In genomic region chr7:30908681-30909080, GRCh38 we compare ENCODE assay signal across 15 cellular contexts. TPM values are rescaled to one million over a fixed set of nuclear protein-coding genes. Genes with fewer than 3 reads are reported as not detected.
A peak's percentile ranks its signal among the peaks of the same experiment; 100 is the strongest.
DNase-seq lines count a peak whose midpoint lies in the region; ATAC-seq, FAIRE-seq and TF ChIP-seq lines count a peak whose summit lies in the region.
"Had no signal": no experiment of that assay in that cellular context is flagged by ENCODE, and none has a peak within 500 bp of the region (broad histone marks: within the 10 kb centered on the region; RNA-seq: fewer than 3 reads in every experiment).

No MANE protein-coding gene starts in this region.

- H3K4me1 Mint-ChIP-seq in GM23338: peaks cover 13% of the 10 kb centered on the region
- H3K4me1 Mint-ChIP-seq: activated naive CD8-positive, alpha-beta T cell treated with anti-CD3 and anti-CD28 coated beads, Interleukin-2, amount 50 U/mL, for 24 hours had no signal

- peaks cover 23% of the 10 kb centered on the region for H3K4me1 ChIP-seq in BE2C
- H3K4me1 ChIP-seq in GM23338 (ENCODE audit: insufficient read depth): no peaks in the 10 kb centered on the region
- peaks cover 92% of the 10 kb centered on the region for H3K4me1 ChIP-seq in body of pancreas
- peaks cover 8% of the 10 kb centered on the region for H3K4me1 ChIP-seq in keratinocyte (ENCODE audit: control insufficient read depth, extremely low read depth, insufficient read depth, low read length)

- H4K20me1 ChIP-seq in GM23338 (replicated peaks; ENCODE audit: insufficient read depth) (no peaks in the 10 kb centered on the region), keratinocyte (ENCODE audit: control insufficient read depth, extremely low read depth, insufficient read depth, low read length) (no peaks in the 10 kb centered on the region)

- H3K27ac ChIP-seq in GM23338 (ENCODE audit: low read depth) (no peak overlapping the region), body of pancreas (peak overlapping the region in 2 of 4 donors; percentile 69 to 76), keratinocyte (ENCODE audit: control insufficient read depth, insufficient read depth, low read length) (no peak overlapping the region)
- H3K27ac ChIP-seq: SK-N-MC had no signal

- no peak overlapping the region for H3K4me2 ChIP-seq in GM23338
- H3K4me2 ChIP-seq in keratinocyte (ENCODE audit: control insufficient read depth, extremely low read depth, insufficient read depth, low read depth, low read length): no peak overlapping the region

- no peaks in the 10 kb centered on the region for H3F3A ChIP-seq in GM23338 (replicated peaks; ENCODE audit: low read depth)

- H3K27me3 ChIP-seq in BE2C (no peaks in the 10 kb centered on the region), GM23338 (ENCODE audit: insufficient read depth) (no peaks in the 10 kb centered on the region), body of pancreas (no peaks in the 10 kb centered on the region), keratinocyte (ENCODE audit: control insufficient read depth, extremely low read depth, insufficient read depth, low read length) (no peaks in the 10 kb centered on the region)

- H2AFZ ChIP-seq in GM23338 (peak overlapping the region; percentile 66; the same call in 1 of the 2 replicates), keratinocyte (ENCODE audit: control insufficient read depth, low read length) (no peak overlapping the region)

- H3K9me1 ChIP-seq in keratinocyte (ENCODE audit: control insufficient read depth, extremely low read depth, insufficient read depth, low read length): no peaks in the 10 kb centered on the region

- no peak for DNase-seq in BE2C
- peak; percentile 77 for DNase-seq in GM23338 (ENCODE audit: low spot score)
- DNase-seq in body of pancreas: peak in 2 of 4 donors; percentile 47 to 61
- no peak for DNase-seq in keratinocyte (ENCODE audit: low read depth, low spot score)
- no peak for DNase-seq in GM12891 (ENCODE audit: insufficient read length, low spot score)
- no peak for DNase-seq in medulla oblongata (ENCODE audit: extremely low spot score)
- no peak for DNase-seq in GM12892 (ENCODE audit: insufficient read length)
- DNase-seq in stimulated activated CD4-positive, alpha-beta T cell treated with anti-CD3 and anti-CD28 coated beads, Interleukin-1b, Interleukin-23, amount 100 ng/mL, for 48 hours: no peak
- DNase-seq: activated naive CD8-positive, alpha-beta T cell treated with anti-CD3 and anti-CD28 coated beads, Interleukin-2, amount 50 U/mL, for 24 hours; occipital lobe; stimulated activated naive CD4-positive, alpha-beta T cell had no signal

- H3K27ac Mint-ChIP-seq in GM23338: peak overlapping the region; percentile 49; the same call in 1 of the 2 replicates
- H3K27ac Mint-ChIP-seq: activated naive CD8-positive, alpha-beta T cell treated with anti-CD3 and anti-CD28 coated beads, Interleukin-2, amount 50 U/mL, for 24 hours had no signal

- H3K4me3 Mint-ChIP-seq in GM23338: no peak overlapping the region
- H3K4me3 Mint-ChIP-seq: activated naive CD8-positive, alpha-beta T cell treated with anti-CD3 and anti-CD28 coated beads, Interleukin-2, amount 50 U/mL, for 24 hours had no signal

- H3K36me3 ChIP-seq in BE2C (no peaks in the 10 kb centered on the region), GM23338 (ENCODE audit: insufficient read depth) (no peaks in the 10 kb centered on the region), body of pancreas (replicated peaks in 1 of 2; ENCODE audit: insufficient read depth in 1 of 2, low read depth in 2 of 2) (no peaks in the 10 kb centered on the region), keratinocyte (ENCODE audit: control insufficient read depth in 2 of 2, extremely low read depth in 1 of 2, insufficient read depth in 2 of 2, low read length in 2 of 2) (no peaks in the 10 kb centered on the region)

- no peaks in the 10 kb centered on the region for H3K79me2 ChIP-seq in GM23338 (replicated peaks; ENCODE audit: insufficient read depth)
- no peaks in the 10 kb centered on the region for H3K79me2 ChIP-seq in keratinocyte (ENCODE audit: control insufficient read depth, insufficient read depth, low read length)

- H3K9me3 ChIP-seq in BE2C: no peaks in the 10 kb centered on the region
- no peaks in the 10 kb centered on the region for H3K9me3 ChIP-seq in body of pancreas
- H3K9me3 ChIP-seq in keratinocyte (ENCODE audit: control insufficient read depth, low read depth, low read length): no peaks in the 10 kb centered on the region

- intact Hi-C loops in body of pancreas (cut with DNase I): no loop called here

- no peak for FAIRE-seq in keratinocyte (lab: Jason Lieb, UNC)
- no peak for FAIRE-seq in GM12891 (lab: Jason Lieb, UNC)
- no peak for FAIRE-seq in GM12892 (lab: Jason Lieb, UNC)

- WGBS in body of pancreas, 2 donors: 65 to 83% methylated on average over 4 to 10 of the region's 10 CpGs

- H3K9me3 Mint-ChIP-seq in GM23338: no peaks in the 10 kb centered on the region
- H3K9me3 Mint-ChIP-seq: activated naive CD8-positive, alpha-beta T cell treated with anti-CD3 and anti-CD28 coated beads, Interleukin-2, amount 50 U/mL, for 24 hours had no signal

- TF ChIP-seq POLR2A in body of pancreas (IDR thresholded peaks at IDR 0.05) (no peak), GM12891 (IDR thresholded peaks at IDR 0.05; ENCODE audit: low read depth, low read length) (no peak), GM12892 (IDR thresholded peaks at IDR 0.05; ENCODE audit: low read depth, low read length) (no peak)

- H3K27me3 Mint-ChIP-seq in GM23338 (ENCODE audit: insufficient read depth, low read depth, poor library complexity): peaks cover 13% of the 10 kb centered on the region
- H3K27me3 Mint-ChIP-seq: activated naive CD8-positive, alpha-beta T cell treated with anti-CD3 and anti-CD28 coated beads, Interleukin-2, amount 50 U/mL, for 24 hours had no signal

- H3K4me3 ChIP-seq in BE2C (ENCODE audit: low read depth, low read length) (no peak overlapping the region), GM23338 (no peak overlapping the region), body of pancreas (no peak overlapping the region), keratinocyte (ENCODE audit: control insufficient read depth in 2 of 3, extremely low read depth in 1 of 3, insufficient read depth in 2 of 3, low read depth in 1 of 3, low read length in 3 of 3) (no peak overlapping the region)
- H3K4me3 ChIP-seq: SK-N-MC had no signal

- TF ChIP-seq CTCF in BE2C (IDR thresholded peaks at IDR 0.05; ENCODE audit: low read depth, low read length): 0 out of 2 replicates have a peak, but pooled peaks have one; percentile 5
- peak; percentile 67 to 86 for TF ChIP-seq CTCF in GM23338 (conservative IDR thresholded peaks at IDR 0.05; ENCODE audit: low read depth in 2 of 2)
- TF ChIP-seq CTCF in body of pancreas (IDR thresholded peaks at IDR 0.05): peak in 6 of 7 experiments; percentile 1 to 57 (median 36)
- peak in 2 of 3 experiments; percentile 7 to 29 for TF ChIP-seq CTCF in keratinocyte (optimal IDR thresholded peaks at IDR 0.05 in 1 of 3, IDR thresholded peaks at IDR 0.05 in 1 of 3, conservative IDR thresholded peaks at IDR 0.05 in 1 of 3; ENCODE audit: extremely low read depth in 1 of 3, insufficient read depth in 2 of 3, low read length in 3 of 3)

- dilution Hi-C loops in keratinocyte (cut with MboI; ENCODE audit: extremely low pct_ligation_motif_present, low sequenced_read_pairs): no loop called here

- no peaks in the 10 kb centered on the region; the same call in 2 of the 3 replicates for H3K36me3 Mint-ChIP-seq in GM23338 (ENCODE audit: low read depth)

- no peaks in the 10 kb centered on the region for H3K9me2 ChIP-seq in GM23338 (ENCODE audit: insufficient read depth)

- H3K9ac ChIP-seq in keratinocyte (ENCODE audit: control insufficient read depth, extremely low read depth, insufficient read depth, low read length): no peak overlapping the region

- ATAC-seq in GM23338 (peak; percentile 73), body of pancreas (no peak)
- ATAC-seq: activated naive CD8-positive, alpha-beta T cell treated with anti-CD3 and anti-CD28 coated beads, Interleukin-2, amount 50 U/mL, for 24 hours had no signal

TF ChIP-seq in GM23338, 12 proteins besides CTCF, POLR2A, EP300 and RAD21 (continues in another document):
- TF ChIP-seq ZNF114 (CRISPR knock-in tag; IDR thresholded peaks at IDR 0.05) (no peak), ZNF331 (CRISPR knock-in tag; IDR thresholded peaks at IDR 0.05; ENCODE audit: low read depth) (no peak)

TF ChIP-seq in GM12891, 5 proteins besides CTCF, POLR2A, EP300 and RAD21 (continues in another document):
- TF ChIP-seq POU2F2 (IDR thresholded peaks at IDR 0.05; ENCODE audit: low read depth, low read length) (no peak), POLR2AphosphoS5 (IDR thresholded peaks at IDR 0.05; ENCODE audit: low read depth, low read length) (no peak), SPI1 (IDR thresholded peaks at IDR 0.05; ENCODE audit: low read depth, low read length) (no peak)

RNA-seq across cellular contexts. Expression of gene AQP1, which starts 3.0 kb away (rescaled TPM):
- 6.1 TPM for polyA plus RNA-seq in BE2C (2012; ENCODE audit: insufficient read depth, insufficient read length, low read depth)
- 0.28 TPM in 1 of 2 replicates, not detected in the other for total RNA-seq in GM23338 (2014; rRNA removed; shearing (Covaris generic))
- not detected in 2 replicates for polyA plus RNA-seq in GM23338 (2016; fragmentation: Nextera tagmentation; extraction: Ambion mirVana)
- total RNA-seq in body of pancreas: 100 to 1,000 TPM; 197 to 204 TPM
- 0.03 to 0.17 TPM (median 0.07 TPM) in 3 replicates for polyA plus RNA-seq in keratinocyte
- not detected for polyA plus RNA-seq in keratinocyte (2011; ENCODE audit: low read depth)
- polyA plus RNA-seq in keratinocyte (2011; cell fraction: cytosol; rRNA removed): not detected in 2 replicates
- 0.34 and 0.63 TPM in 2 replicates for polyA plus RNA-seq in keratinocyte (2011; cell fraction: nucleus; rRNA removed)
- 0.07 and 0.23 TPM in 2 replicates for polyA plus RNA-seq in keratinocyte (2012; ENCODE audit: low replicate concordance)
- polyA minus RNA-seq in keratinocyte: 0.10 to 0.23 TPM in 2 of 3 replicates, not detected in the other
- polyA minus RNA-seq in keratinocyte (2011; cell fraction: cytosol; rRNA and poly(A)+ RNA removed): not detected
- polyA minus RNA-seq in keratinocyte (2011; cell fraction: nucleus; rRNA and poly(A)+ RNA removed): 0.21 and 0.47 TPM in 2 replicates
- polyA plus RNA-seq in GM12891 (2012; ENCODE audit: low read depth, missing spikeins): 0.09 TPM
- not detected for polyA plus RNA-seq in GM12892 (2012; ENCODE audit: missing spikeins)
- total RNA-seq: G401 had no signal

RNA-seq across cellular contexts. Expression of gene GHRHR, which starts 55.1 kb away (rescaled TPM):
- 0.97 TPM for polyA plus RNA-seq in BE2C (2012; ENCODE audit: insufficient read depth, insufficient read length, low read depth)
- total RNA-seq in GM23338 (2014; rRNA removed; shearing (Covaris generic)): not detected in 2 replicates
- polyA plus RNA-seq in GM23338 (2016; fragmentation: Nextera tagmentation; extraction: Ambion mirVana) (0.64 and 2.2 TPM in 2 replicates), keratinocyte (not detected in 3 replicates)
- total RNA-seq in body of pancreas: not detected
- polyA plus RNA-seq in keratinocyte (2011; ENCODE audit: low read depth): not detected
- not detected in 2 replicates for polyA plus RNA-seq in keratinocyte (2011; cell fraction: cytosol; rRNA removed)
- polyA plus RNA-seq in keratinocyte (2011; cell fraction: nucleus; rRNA removed): not detected in 2 replicates
- polyA plus RNA-seq in keratinocyte (2012; ENCODE audit: low replicate concordance): not detected in 2 replicates
- polyA minus RNA-seq in keratinocyte: not detected in 3 replicates
- polyA minus RNA-seq in keratinocyte (2011; cell fraction: cytosol; rRNA and poly(A)+ RNA removed): not detected
- not detected in 2 replicates for polyA minus RNA-seq in keratinocyte (2011; cell fraction: nucleus; rRNA and poly(A)+ RNA removed)
- polyA plus RNA-seq in GM12891 (2012; ENCODE audit: low read depth, missing spikeins): not detected
- polyA plus RNA-seq in GM12892 (2012; ENCODE audit: missing spikeins): not detected
- total RNA-seq: G401, glomerular endothelial cell, lower leg skin, occipital lobe had no signal

Comparison
In these comparisons a context has a peak if more than half of its experiments do, and no peak if none do; other contexts are left out.
1. CTCF ChIP-seq: peak in every context shown above with its lines; median percentile 76 in GM23338; 36 in body of pancreas; 18 in keratinocyte; 5 in BE2C.
2. RNA of gene AQP1, which starts 3.0 kb away (total RNA-seq): 197 to 204 TPM in body of pancreas; 0.28 TPM in GM23338; every median in the first group is over 100 times any median in the second.